ENCODE assay signal across 8 cellular contexts in the genomic region with DNA sequence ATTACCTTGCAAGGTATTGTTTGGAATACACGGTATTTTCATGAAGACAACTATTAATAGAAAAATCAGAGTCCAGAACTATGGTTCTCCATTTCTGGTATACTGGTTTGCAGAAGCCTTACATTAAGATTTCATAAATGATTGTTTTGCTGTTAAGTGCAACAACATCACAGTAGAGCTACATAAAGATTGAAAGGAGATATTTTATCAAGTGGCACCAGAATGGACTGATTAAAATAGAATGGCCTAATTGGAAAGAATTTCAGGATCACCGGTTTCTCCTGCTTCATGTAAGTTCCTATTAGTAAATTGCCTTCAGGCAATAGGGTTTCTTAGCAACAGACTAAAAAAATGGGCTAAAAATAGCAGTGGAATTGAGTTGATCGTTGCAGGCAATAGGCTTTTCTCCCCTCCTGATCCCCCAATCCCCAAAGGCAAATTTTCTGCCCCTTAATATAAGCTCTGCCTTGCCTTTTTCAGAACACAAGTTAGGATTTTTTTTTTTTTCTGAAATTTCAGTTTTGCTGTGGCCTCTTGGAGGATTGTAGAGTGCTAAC. TPM values are rescaled to one million over a fixed set of nuclear protein-coding genes. Genes with fewer than 3 reads are reported as not detected.
DNase-seq lines count a peak whose midpoint lies in the region; ATAC-seq and TF ChIP-seq lines count a peak whose summit lies in the region.

No MANE protein-coding gene starts in this region.

- peaks cover 5% of the 10 kb centered on the region for H3K36me3 ChIP-seq in Karpas-422 (ENCODE audit: insufficient read depth, low read length)

- no peaks in the 10 kb centered on the region for H3K27me3 ChIP-seq in Karpas-422 (ENCODE audit: low read length)

- no peak for DNase-seq in Calu3
- peak; percentile 81 for DNase-seq in Karpas-422
- peak; percentile 30 for DNase-seq in SW480 (ENCODE audit: low spot score)
- DNase-seq in fibroblast of gingiva (ENCODE audit: low read depth): peak; percentile 76
- no peak for DNase-seq in progenitor cell of endocrine pancreas (ENCODE audit: low spot score, unreplicated experiment)
- DNase-seq in SKM-1 treated with dmso at 0.1 percent for 144 hours (lab: John Stamatoyannopoulos, UW; ENCODE audit: unreplicated experiment): no peak
- DNase-seq in activated CD4-positive, CD25-positive, alpha-beta regulatory T cell (lab: John Stamatoyannopoulos, UW): no peak

- peaks cover 42% of the 10 kb centered on the region for H3K4me1 ChIP-seq in Karpas-422 (ENCODE audit: low read length)

- H3K4me1 Mint-ChIP-seq in Calu3 (ENCODE audit: low read depth, unreplicated experiment) (no peaks in the 10 kb centered on the region), progenitor cell of endocrine pancreas (ENCODE audit: low read depth) (peaks cover 32% of the 10 kb centered on the region)

- H4K20me1 ChIP-seq in Karpas-422 (ENCODE audit: insufficient read depth, low read depth, low read length): peaks cover 10% of the 10 kb centered on the region

- H3K4me3 ChIP-seq in Karpas-422 (ENCODE audit: low read length): peak overlapping the region; percentile 96

- H3K4me3 Mint-ChIP-seq in Calu3 (ENCODE audit: low read depth, unreplicated experiment) (peak overlapping the region; percentile 85), progenitor cell of endocrine pancreas (ENCODE audit: low read depth) (peak overlapping the region; percentile 92)

- H3K27me3 Mint-ChIP-seq in Calu3 (ENCODE audit: unreplicated experiment): no peaks in the 10 kb centered on the region
- no peaks in the 10 kb centered on the region for H3K27me3 Mint-ChIP-seq in progenitor cell of endocrine pancreas

- peaks cover 37% of the 10 kb centered on the region for H3K36me3 Mint-ChIP-seq in Calu3 (ENCODE audit: insufficient read depth, unreplicated experiment)
- H3K36me3 Mint-ChIP-seq in progenitor cell of endocrine pancreas (ENCODE audit: insufficient read depth): peaks cover 4% of the 10 kb centered on the region

- H3K79me2 ChIP-seq in Karpas-422 (ENCODE audit: low read length): peaks cover 76% of the 10 kb centered on the region

- intact Hi-C loops in Calu3 (cut with micrococcal nuclease; ENCODE audit: unreplicated experiment): loop anchor here (5.0 kb wide), 1 partner anchor 190 kb away; no protein-coding TSS in a partner anchor

- peak overlapping the region; percentile 92 for H3K9ac ChIP-seq in Karpas-422 (ENCODE audit: low read length)

- no peaks in the 10 kb centered on the region for H3K9me2 ChIP-seq in Karpas-422 (replicated peaks; ENCODE audit: insufficient read depth, low read length)

- CTCF ChIA-PET in Calu3 (lab: Charles Lee): interaction anchor here (0.9 to 1.0 kb wide), 2 partner anchors 61 to 233 kb away, joined by 3 read pairs; no protein-coding TSS in a partner anchor

- H3K4me2 ChIP-seq in Karpas-422 (ENCODE audit: low read depth, low read length, poor library complexity, severe bottlenecking): peak overlapping the region; percentile 94

- H3K9me3 Mint-ChIP-seq in Calu3 (ENCODE audit: low read depth, unreplicated experiment) (no peaks in the 10 kb centered on the region), progenitor cell of endocrine pancreas (ENCODE audit: low read depth) (peaks cover 3% of the 10 kb centered on the region)

- H3K27ac Mint-ChIP-seq in Calu3 (ENCODE audit: unreplicated experiment): peak overlapping the region; percentile 98
- H3K27ac Mint-ChIP-seq in progenitor cell of endocrine pancreas: peak overlapping the region; percentile 97

- H3K27ac ChIP-seq in Karpas-422 (ENCODE audit: low read length): peak overlapping the region; percentile 72

- no peak for TF ChIP-seq CTCF in Calu3 (IDR thresholded peaks at IDR 0.05; ENCODE audit: unreplicated experiment)
- TF ChIP-seq CTCF in progenitor cell of endocrine pancreas (IDR thresholded peaks at IDR 0.05; ENCODE audit: unreplicated experiment): no peak

- peaks cover 3% of the 10 kb centered on the region for H3K9me3 ChIP-seq in Karpas-422 (ENCODE audit: low read length)

- no TSS peak for BruUV-seq in Calu3 (replicated peaks; lab: Mats Ljungman, UMichigan)

- H2AFZ ChIP-seq in Karpas-422 (ENCODE audit: low read length): 0 out of 2 replicates have a peak overlapping the region, but pooled peaks have one; percentile 24

- no peak for ATAC-seq in GM21576 (IDR thresholded peaks at IDR 0.05; ENCODE audit: unreplicated experiment)

RNA-seq across cellular contexts. Expression of a gene that starts 0.9 kb away (rescaled TPM):
- total RNA-seq in Calu3 (2022) (1.2 and 1.8 TPM in 2 replicates), progenitor cell of endocrine pancreas (2.7 and 3.6 TPM in 2 replicates)
- total RNA-seq in Karpas-422 (2014; rRNA removed; shearing (Covaris generic); ENCODE audit: low replicate concordance): 3.4 and 6.0 TPM in 2 replicates

RNA-seq across cellular contexts. Expression of a gene that starts 1.3 kb away (rescaled TPM):
- total RNA-seq in Calu3 (2022) (49.5 and 49.9 TPM in 2 replicates), progenitor cell of endocrine pancreas (38.3 and 41.8 TPM in 2 replicates)
- 43.1 and 45.1 TPM in 2 replicates for total RNA-seq in Karpas-422 (2014; rRNA removed; shearing (Covaris generic); ENCODE audit: low replicate concordance)

Comparison
In these comparisons a context has a peak if more than half of its experiments do, and no peak if none do; other contexts are left out.
1. DNase-seq: peak in Karpas-422 (single experiment), SW480 (single experiment) and fibroblast of gingiva (single experiment); none in Calu3 (single experiment), progenitor cell of endocrine pancreas (single experiment), SKM-1 treated with dmso at 0.1 percent for 144 hours (single experiment) and activated CD4-positive, CD25-positive, alpha-beta regulatory T cell (0 of 4).